16 cellular contexts compared by ENCODE assay signal in genomic region chr7:49866910-49867309, GRCh38.
DNase-seq lines count a peak whose midpoint lies in the region; TF ChIP-seq lines count a peak whose summit lies in the region.
"Had no signal": no experiment of that assay in that cellular context is flagged by ENCODE, and none has a peak within 500 bp of the region (broad histone marks: within the 10 kb centered on the region; RNA-seq: fewer than 3 reads in every experiment).

No MANE protein-coding gene starts in this region.

- intact Hi-C loops in esophagus squamous epithelium (cut with DNase I), result no loop called here

- DNase-seq in DMS 273 (lab: John Stamatoyannopoulos, UW; ENCODE audit: unreplicated experiment) (peak; percentile 91), NCI-H2171 treated with DMSO at 0.1 percent for 48 hours (lab: John Stamatoyannopoulos, UW) (peak; percentile 77), NCI-H82 treated with DMSO at 0.1 percent for 48 hours (lab: John Stamatoyannopoulos, UW; ENCODE audit: unreplicated experiment) (peak; percentile 51), esophagus squamous epithelium (lab: John Stamatoyannopoulos, UW) (no peak), NCI-H2196 treated with DMSO at 0.1 percent for 48 hours (lab: John Stamatoyannopoulos, UW; ENCODE audit: unreplicated experiment) (no peak), DMS153 (lab: John Stamatoyannopoulos, UW) (no peak), amniotic stem cell (lab: John Stamatoyannopoulos, UW) (no peak), NCI-H146 (lab: John Stamatoyannopoulos, UW) (no peak)
- DNase-seq: GF-D8, GM23248, KG1, NCI-H1417, NCI-H187 treated with DMSO at 0.1 percent for 48 hours, NCI-H510A treated with DMSO at 0.1 percent for 48 hours, SHP77 had no signal

- TF ChIP-seq POLR2A in esophagus squamous epithelium (IDR thresholded peaks at IDR 0.05), result no peak

- 51 to 61% methylated on average over 5 of the region's 5 CpGs for WGBS in esophagus squamous epithelium, 2 donors

- no peaks in the 10 kb centered on the region for H3K9me3 ChIP-seq in esophagus squamous epithelium

- H3K4me1 ChIP-seq in esophagus squamous epithelium, result peaks cover 0 to 33% (median 4%) of the 10 kb centered on the region in 3 donors

- H3K4me3 ChIP-seq in esophagus squamous epithelium, result no peak overlapping the region
- H3K4me3 ChIP-seq: GM23248, SK-N-MC had no signal

- H3K27ac ChIP-seq in esophagus squamous epithelium, result peak overlapping the region in 3 of 4 donors; percentile 15 to 69 (median 53)
- H3K27ac ChIP-seq: GM23248, SK-N-MC had no signal

- H3K36me3 ChIP-seq in esophagus squamous epithelium, result no peaks in the 10 kb centered on the region

- no peaks in the 10 kb centered on the region for H3K27me3 ChIP-seq in esophagus squamous epithelium

- no peak for TF ChIP-seq CTCF in esophagus squamous epithelium (IDR thresholded peaks at IDR 0.05)

Comparison
In these comparisons a context has a peak if more than half of its experiments do, and no peak if none do; other contexts are left out.
1. DNase-seq: peak in DMS 273 (single experiment), NCI-H2171 treated with DMSO at 0.1 percent for 48 hours (single experiment) and NCI-H82 treated with DMSO at 0.1 percent for 48 hours (single experiment); none in esophagus squamous epithelium (single experiment), NCI-H2196 treated with DMSO at 0.1 percent for 48 hours (single experiment), DMS153 (single experiment), amniotic stem cell (single experiment) and NCI-H146 (single experiment).